ENCODE assay signal across 1 cellular context in the genomic region with DNA sequence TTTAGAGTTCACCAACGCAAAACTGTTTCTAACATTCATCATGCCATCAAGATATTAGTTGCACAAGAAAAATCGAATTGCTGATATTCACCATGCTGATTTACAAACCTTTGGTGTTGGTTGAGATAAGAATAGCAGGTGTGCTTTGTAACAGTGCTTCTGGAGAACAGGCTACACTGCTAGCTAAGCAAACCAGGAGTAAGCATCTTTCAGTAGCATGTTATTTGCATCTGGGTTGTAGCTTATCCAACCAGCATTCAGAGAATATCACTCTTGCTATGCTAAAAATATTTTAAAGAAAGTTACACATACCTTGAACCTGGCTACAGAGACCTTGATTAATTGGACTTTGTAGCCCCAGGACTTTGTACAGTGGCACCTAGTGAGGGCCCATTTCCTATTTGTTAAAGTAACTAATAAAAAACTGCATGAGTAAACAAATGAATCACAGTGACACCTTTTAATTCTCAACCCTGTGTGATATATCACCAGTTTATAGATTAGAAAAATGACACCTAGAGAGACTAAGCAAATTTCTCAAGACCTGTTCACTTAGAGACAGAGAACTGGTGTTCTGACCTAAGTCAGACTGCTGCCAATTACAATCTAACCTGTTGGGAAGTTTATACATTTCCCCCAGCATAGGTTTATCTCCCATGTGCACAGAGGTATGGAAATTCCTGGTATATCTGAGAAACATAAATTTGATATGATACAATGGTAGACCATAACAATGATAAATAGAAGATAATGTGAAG.
TF ChIP-seq lines count a peak whose summit lies in the region.

No MANE protein-coding gene starts in this region.

TF ChIP-seq in HepG2, 621 proteins besides CTCF, POLR2A, EP300 and RAD21 (continued from another document):
- TF ChIP-seq AHDC1 (CRISPR knock-in tag; IDR thresholded peaks at IDR 0.05; ENCODE audit: borderline replicate concordance) (peak; percentile 51; the same call in 1 of the 2 replicates), ARNTL (CRISPR knock-in tag; IDR thresholded peaks at IDR 0.05) (no peak), DMAP1 (CRISPR knock-in tag; IDR thresholded peaks at IDR 0.05) (no peak), MIXL1 (CRISPR knock-in tag; IDR thresholded peaks at IDR 0.05) (peak; percentile 68), TBX3 (IDR thresholded peaks at IDR 0.05; ENCODE audit: borderline replicate concordance) (peak; percentile 81), SETDB1 (CRISPR knock-in tag; IDR thresholded peaks at IDR 0.05; ENCODE audit: borderline replicate concordance) (no peak), ZEB1 (IDR thresholded peaks at IDR 0.05; ENCODE audit: insufficient replicate concordance, low read depth) (no peak), FOXA3 (CRISPR knock-in tag; IDR thresholded peaks at IDR 0.05) (0 out of 2 replicates have a peak, but pooled peaks have one; percentile 16), CREB1 (IDR thresholded peaks at IDR 0.05) (no peak), CREB1 (CRISPR knock-in tag; IDR thresholded peaks at IDR 0.05) (0 out of 2 replicates have a peak, but pooled peaks have one; percentile 20), NFIC (IDR thresholded peaks at IDR 0.05; ENCODE audit: low read length) (0 out of 2 replicates have a peak, but pooled peaks have one; percentile 24), TAF15 (IDR thresholded peaks at IDR 0.05; ENCODE audit: low read depth, low read length, poor library complexity, severe bottlenecking) (no peak), RARA (CRISPR knock-in tag; IDR thresholded peaks at IDR 0.05) (peak; percentile 17; the same call in 1 of the 2 replicates), ZNF749 (CRISPR knock-in tag; IDR thresholded peaks at IDR 0.05; ENCODE audit: borderline replicate concordance) (no peak), HNF4G (IDR thresholded peaks at IDR 0.05; ENCODE audit: borderline replicate concordance, low read depth, low read length) (peak; percentile 58), HNF4G (CRISPR knock-in tag; IDR thresholded peaks at IDR 0.05; ENCODE audit: borderline replicate concordance, low read depth) (no peak; the same call in 1 of the 2 replicates), FOXP1 (IDR thresholded peaks at IDR 0.05) (no peak), FOXP1 (CRISPR knock-in tag; IDR thresholded peaks at IDR 0.05) (peak; percentile 65), MAZ (IDR thresholded peaks at IDR 0.05; ENCODE audit: borderline replicate concordance, low read depth, low read length) (no peak), MAZ (CRISPR knock-in tag; IDR thresholded peaks at IDR 0.05; ENCODE audit: low read depth) (no peak), POGZ (CRISPR knock-in tag; IDR thresholded peaks at IDR 0.05) (peak; percentile 44; the same call in 1 of the 2 replicates), CREM (IDR thresholded peaks at IDR 0.05) (peak; percentile 38; the same call in 1 of the 2 replicates), CREM (CRISPR knock-in tag; IDR thresholded peaks at IDR 0.05) (no peak), GATAD2A (CRISPR knock-in tag; IDR thresholded peaks at IDR 0.05) (peak; percentile 45; the same call in 1 of the 2 replicates)
- TF ChIP-seq, protein P1, sequence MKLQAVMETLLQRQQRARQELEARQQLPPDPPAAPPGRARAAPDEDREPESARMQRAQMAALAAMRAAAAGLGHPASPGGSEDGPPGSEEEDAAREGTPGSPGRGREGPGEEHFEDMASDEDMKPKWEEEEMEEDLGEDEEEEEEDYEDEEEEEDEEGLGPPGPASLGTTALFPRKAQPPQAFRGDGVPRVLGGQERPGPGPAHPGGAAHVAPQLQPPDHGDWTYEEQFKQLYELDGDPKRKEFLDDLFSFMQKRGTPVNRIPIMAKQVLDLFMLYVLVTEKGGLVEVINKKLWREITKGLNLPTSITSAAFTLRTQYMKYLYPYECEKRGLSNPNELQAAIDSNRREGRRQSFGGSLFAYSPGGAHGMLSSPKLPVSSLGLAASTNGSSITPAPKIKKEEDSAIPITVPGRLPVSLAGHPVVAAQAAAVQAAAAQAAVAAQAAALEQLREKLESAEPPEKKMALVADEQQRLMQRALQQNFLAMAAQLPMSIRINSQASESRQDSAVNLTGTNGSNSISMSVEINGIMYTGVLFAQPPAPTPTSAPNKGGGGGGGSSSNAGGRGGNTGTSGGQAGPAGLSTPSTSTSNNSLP (IDR thresholded peaks at IDR 0.05; ENCODE audit: low read depth, low read length), result peak; percentile 27; the same call in 1 of the 2 replicates
- TF ChIP-seq, protein P2, sequence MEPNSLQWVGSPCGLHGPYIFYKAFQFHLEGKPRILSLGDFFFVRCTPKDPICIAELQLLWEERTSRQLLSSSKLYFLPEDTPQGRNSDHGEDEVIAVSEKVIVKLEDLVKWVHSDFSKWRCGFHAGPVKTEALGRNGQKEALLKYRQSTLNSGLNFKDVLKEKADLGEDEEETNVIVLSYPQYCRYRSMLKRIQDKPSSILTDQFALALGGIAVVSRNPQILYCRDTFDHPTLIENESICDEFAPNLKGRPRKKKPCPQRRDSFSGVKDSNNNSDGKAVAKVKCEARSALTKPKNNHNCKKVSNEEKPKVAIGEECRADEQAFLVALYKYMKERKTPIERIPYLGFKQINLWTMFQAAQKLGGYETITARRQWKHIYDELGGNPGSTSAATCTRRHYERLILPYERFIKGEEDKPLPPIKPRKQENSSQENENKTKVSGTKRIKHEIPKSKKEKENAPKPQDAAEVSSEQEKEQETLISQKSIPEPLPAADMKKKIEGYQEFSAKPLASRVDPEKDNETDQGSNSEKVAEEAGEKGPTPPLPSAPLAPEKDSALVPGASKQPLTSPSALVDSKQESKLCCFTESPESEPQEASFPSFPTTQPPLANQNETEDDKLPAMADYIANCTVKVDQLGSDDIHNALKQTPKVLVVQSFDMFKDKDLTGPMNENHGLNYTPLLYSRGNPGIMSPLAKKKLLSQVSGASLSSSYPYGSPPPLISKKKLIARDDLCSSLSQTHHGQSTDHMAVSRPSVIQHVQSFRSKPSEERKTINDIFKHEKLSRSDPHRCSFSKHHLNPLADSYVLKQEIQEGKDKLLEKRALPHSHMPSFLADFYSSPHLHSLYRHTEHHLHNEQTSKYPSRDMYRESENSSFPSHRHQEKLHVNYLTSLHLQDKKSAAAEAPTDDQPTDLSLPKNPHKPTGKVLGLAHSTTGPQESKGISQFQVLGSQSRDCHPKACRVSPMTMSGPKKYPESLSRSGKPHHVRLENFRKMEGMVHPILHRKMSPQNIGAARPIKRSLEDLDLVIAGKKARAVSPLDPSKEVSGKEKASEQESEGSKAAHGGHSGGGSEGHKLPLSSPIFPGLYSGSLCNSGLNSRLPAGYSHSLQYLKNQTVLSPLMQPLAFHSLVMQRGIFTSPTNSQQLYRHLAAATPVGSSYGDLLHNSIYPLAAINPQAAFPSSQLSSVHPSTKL (CRISPR knock-in tag; IDR thresholded peaks at IDR 0.05), result peak; percentile 54; the same call in 1 of the 2 replicates
- TF ChIP-seq, protein P3, sequence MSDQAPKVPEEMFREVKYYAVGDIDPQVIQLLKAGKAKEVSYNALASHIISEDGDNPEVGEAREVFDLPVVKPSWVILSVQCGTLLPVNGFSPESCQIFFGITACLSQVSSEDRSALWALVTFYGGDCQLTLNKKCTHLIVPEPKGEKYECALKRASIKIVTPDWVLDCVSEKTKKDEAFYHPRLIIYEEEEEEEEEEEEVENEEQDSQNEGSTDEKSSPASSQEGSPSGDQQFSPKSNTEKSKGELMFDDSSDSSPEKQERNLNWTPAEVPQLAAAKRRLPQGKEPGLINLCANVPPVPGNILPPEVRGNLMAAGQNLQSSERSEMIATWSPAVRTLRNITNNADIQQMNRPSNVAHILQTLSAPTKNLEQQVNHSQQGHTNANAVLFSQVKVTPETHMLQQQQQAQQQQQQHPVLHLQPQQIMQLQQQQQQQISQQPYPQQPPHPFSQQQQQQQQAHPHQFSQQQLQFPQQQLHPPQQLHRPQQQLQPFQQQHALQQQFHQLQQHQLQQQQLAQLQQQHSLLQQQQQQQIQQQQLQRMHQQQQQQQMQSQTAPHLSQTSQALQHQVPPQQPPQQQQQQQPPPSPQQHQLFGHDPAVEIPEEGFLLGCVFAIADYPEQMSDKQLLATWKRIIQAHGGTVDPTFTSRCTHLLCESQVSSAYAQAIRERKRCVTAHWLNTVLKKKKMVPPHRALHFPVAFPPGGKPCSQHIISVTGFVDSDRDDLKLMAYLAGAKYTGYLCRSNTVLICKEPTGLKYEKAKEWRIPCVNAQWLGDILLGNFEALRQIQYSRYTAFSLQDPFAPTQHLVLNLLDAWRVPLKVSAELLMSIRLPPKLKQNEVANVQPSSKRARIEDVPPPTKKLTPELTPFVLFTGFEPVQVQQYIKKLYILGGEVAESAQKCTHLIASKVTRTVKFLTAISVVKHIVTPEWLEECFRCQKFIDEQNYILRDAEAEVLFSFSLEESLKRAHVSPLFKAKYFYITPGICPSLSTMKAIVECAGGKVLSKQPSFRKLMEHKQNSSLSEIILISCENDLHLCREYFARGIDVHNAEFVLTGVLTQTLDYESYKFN (CRISPR knock-in tag; conservative IDR thresholded peaks at IDR 0.05), result peak; percentile 66
